1 cellular context compared by ENCODE assay signal in the genomic region with DNA sequence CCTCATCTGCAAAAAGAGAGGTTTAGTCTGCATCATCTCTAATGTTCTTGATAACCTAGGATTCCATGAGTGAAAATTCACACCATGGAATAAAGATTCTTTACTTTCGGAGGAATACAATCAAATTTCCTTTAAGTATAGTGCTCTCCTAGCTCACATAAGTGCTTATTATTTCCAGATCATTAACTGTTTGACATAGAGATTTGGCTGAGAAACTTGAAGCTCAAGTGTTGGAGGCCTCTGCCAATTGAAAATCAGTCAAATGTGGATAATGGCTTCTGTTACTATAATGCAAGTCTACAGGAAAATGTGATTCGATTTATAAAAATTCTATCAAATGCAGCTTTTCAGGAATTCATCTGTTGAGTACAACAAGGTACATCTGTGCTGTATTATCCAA.
TF ChIP-seq lines count a peak whose summit lies in the region.

No MANE protein-coding gene starts in this region.

TF ChIP-seq in GM23338, 12 proteins besides CTCF, POLR2A, EP300 and RAD21 (continued from another document):
- TF ChIP-seq, protein P1, sequence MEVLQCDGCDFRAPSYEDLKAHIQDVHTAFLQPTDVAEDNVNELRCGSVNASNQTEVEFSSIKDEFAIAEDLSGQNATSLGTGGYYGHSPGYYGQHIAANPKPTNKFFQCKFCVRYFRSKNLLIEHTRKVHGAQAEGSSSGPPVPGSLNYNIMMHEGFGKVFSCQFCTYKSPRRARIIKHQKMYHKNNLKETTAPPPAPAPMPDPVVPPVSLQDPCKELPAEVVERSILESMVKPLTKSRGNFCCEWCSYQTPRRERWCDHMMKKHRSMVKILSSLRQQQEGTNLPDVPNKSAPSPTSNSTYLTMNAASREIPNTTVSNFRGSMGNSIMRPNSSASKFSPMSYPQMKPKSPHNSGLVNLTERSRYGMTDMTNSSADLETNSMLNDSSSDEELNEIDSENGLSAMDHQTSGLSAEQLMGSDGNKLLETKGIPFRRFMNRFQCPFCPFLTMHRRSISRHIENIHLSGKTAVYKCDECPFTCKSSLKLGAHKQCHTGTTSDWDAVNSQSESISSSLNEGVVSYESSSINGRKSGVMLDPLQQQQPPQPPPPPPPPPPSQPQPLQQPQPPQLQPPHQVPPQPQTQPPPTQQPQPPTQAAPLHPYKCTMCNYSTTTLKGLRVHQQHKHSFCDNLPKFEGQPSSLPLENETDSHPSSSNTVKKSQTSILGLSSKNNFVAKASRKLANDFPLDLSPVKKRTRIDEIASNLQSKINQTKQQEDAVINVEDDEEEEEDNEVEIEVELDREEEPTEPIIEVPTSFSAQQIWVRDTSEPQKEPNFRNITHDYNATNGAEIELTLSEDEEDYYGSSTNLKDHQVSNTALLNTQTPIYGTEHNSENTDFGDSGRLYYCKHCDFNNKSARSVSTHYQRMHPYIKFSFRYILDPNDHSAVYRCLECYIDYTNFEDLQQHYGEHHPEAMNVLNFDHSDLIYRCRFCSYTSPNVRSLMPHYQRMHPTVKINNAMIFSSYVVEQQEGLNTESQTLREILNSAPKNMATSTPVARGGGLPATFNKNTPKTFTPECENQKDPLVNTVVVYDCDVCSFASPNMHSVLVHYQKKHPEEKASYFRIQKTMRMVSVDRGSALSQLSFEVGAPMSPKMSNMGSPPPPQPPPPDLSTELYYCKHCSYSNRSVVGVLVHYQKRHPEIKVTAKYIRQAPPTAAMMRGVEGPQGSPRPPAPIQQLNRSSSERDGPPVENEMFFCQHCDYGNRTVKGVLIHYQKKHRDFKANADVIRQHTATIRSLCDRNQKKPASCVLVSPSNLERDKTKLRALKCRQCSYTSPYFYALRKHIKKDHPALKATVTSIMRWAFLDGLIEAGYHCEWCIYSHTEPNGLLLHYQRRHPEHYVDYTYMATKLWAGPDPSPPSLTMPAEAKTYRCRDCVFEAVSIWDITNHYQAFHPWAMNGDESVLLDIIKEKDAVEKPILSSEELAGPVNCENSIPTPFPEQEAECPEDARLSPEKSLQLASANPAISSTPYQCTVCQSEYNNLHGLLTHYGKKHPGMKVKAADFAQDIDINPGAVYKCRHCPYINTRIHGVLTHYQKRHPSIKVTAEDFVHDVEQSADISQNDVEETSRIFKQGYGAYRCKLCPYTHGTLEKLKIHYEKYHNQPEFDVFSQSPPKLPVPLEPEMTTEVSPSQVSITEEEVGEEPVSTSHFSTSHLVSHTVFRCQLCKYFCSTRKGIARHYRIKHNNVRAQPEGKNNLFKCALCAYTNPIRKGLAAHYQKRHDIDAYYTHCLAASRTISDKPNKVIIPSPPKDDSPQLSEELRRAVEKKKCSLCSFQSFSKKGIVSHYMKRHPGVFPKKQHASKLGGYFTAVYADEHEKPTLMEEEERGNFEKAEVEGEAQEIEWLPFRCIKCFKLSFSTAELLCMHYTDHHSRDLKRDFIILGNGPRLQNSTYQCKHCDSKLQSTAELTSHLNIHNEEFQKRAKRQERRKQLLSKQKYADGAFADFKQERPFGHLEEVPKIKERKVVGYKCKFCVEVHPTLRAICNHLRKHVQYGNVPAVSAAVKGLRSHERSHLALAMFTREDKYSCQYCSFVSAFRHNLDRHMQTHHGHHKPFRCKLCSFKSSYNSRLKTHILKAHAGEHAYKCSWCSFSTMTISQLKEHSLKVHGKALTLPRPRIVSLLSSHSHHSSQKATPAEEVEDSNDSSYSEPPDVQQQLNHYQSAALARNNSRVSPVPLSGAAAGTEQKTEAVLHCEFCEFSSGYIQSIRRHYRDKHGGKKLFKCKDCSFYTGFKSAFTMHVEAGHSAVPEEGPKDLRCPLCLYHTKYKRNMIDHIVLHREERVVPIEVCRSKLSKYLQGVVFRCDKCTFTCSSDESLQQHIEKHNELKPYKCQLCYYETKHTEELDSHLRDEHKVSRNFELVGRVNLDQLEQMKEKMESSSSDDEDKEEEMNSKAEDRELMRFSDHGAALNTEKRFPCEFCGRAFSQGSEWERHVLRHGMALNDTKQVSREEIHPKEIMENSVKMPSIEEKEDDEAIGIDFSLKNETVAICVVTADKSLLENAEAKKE (CRISPR knock-in tag; IDR thresholded peaks at IDR 0.05) = no peak
- TF ChIP-seq EZH2 (IDR thresholded peaks at IDR 0.05; ENCODE audit: low read depth, unreplicated experiment) (no peak), POLR2AphosphoS5 (IDR thresholded peaks at IDR 0.05; ENCODE audit: low read depth) (no peak), NANOG (IDR thresholded peaks at IDR 0.05; ENCODE audit: borderline replicate concordance) (no peak)
